In genomic region chr5:80698369-80698768, GRCh38 we compare ENCODE assay signal across 28 cellular contexts.
"Had no signal": no experiment of that assay in that cellular context is flagged by ENCODE, and none has a peak within 500 bp of the region (broad histone marks: within the 10 kb centered on the region; RNA-seq: fewer than 3 reads in every experiment).

No MANE protein-coding gene starts in this region.

- H3K4me3 Mint-ChIP-seq: IgD-negative memory B cell had no signal

- H3K4me3 ChIP-seq: K562 had no signal

- H3K4me2 ChIP-seq: KMS-11, SK-N-SH had no signal

- ATAC-seq: K562, Panc1, PC-3 had no signal

- H3K27ac ChIP-seq: HL-60, KMS-11, RWPE1 had no signal

- DNase-seq: Kasumi-1; MV-4-11; NCI-H1048; NCI-H1105; NCI-H1417; NCI-H1436 treated with DMSO at 0.1 percent for 48 hours; NCI-H1694; NCI-H1930; NCI-H2081; NCI-H2107; NCI-H2171; NCI-H226; NCI-H446; NCI-H510A; NCI-H524 treated with DMSO at 0.1 percent for 48 hours; NCI-H69; NCI-H774; NK-92 treated with Interleukin-12 subunit alpha and Interleukin-12 subunit beta, amount 100 ng/mL, for 24 hours; PC-3; SHP77; SK-N-SH; SW 1271 had no signal

- H3K9me3 Mint-ChIP-seq: IgD-negative memory B cell had no signal

- H3K27me3 Mint-ChIP-seq: IgD-negative memory B cell had no signal

- H3K9me2 ChIP-seq: SK-N-SH had no signal

- H3K9me3 ChIP-seq: SK-N-SH had no signal
